Comparison of ENCODE assay signal across 23 cellular contexts in genomic region chr2:104638795-104639194, GRCh38.
DNase-seq lines count a peak whose midpoint lies in the region; ATAC-seq and TF ChIP-seq lines count a peak whose summit lies in the region.
"Had no signal": no experiment of that assay in that cellular context is flagged by ENCODE, and none has a peak within 500 bp of the region (broad histone marks: within the 10 kb centered on the region; RNA-seq: fewer than 3 reads in every experiment).

No MANE protein-coding gene starts in this region.

- H3K36me3 ChIP-seq in GM23338 (ENCODE audit: insufficient read depth) (no peaks in the 10 kb centered on the region), neuron (ENCODE audit: insufficient read depth, low read length) (no peaks in the 10 kb centered on the region), esophagus squamous epithelium (no peaks in the 10 kb centered on the region), SJCRH30 (no peaks in the 10 kb centered on the region)

- no peak for TF ChIP-seq POLR2A in esophagus squamous epithelium (IDR thresholded peaks at IDR 0.05)

- H3K9me2 ChIP-seq in GM23338 (ENCODE audit: insufficient read depth) = no peaks in the 10 kb centered on the region

- ATAC-seq in GM23338 = no peak
- ATAC-seq in SK-N-SH treated with all-trans-retinoic acid at 6 μM for 48 hours = no peak; the same call in 2 of the 3 replicates
- no peak for ATAC-seq in GM21529 (IDR thresholded peaks at IDR 0.05; ENCODE audit: unreplicated experiment)
- ATAC-seq: GM12878, HepG2 had no signal

- intact Hi-C loops in esophagus squamous epithelium (cut with DNase I) = no loop called here

- H3K4me1 ChIP-seq in GM23338 (ENCODE audit: insufficient read depth) (no peaks in the 10 kb centered on the region), neuron (ENCODE audit: insufficient read depth, low read length) (peaks cover 16% of the 10 kb centered on the region), esophagus squamous epithelium (no peaks in the 10 kb centered on the region), SJCRH30 (no peaks in the 10 kb centered on the region)

- no peaks in the 10 kb centered on the region for H3K36me3 Mint-ChIP-seq in GM23338 (ENCODE audit: low read depth)
- H3K36me3 Mint-ChIP-seq: CD4-positive, CD25-positive, alpha-beta regulatory T cell; CD8-positive, alpha-beta memory T cell; IgD-negative memory B cell had no signal

- H3K27me3 ChIP-seq in GM23338 (ENCODE audit: insufficient read depth) (no peaks in the 10 kb centered on the region), neuron (ENCODE audit: insufficient read depth, low read length) (no peaks in the 10 kb centered on the region), esophagus squamous epithelium (no peaks in the 10 kb centered on the region), SJCRH30 (no peaks in the 10 kb centered on the region; the same call in 1 of the 2 replicates)

- H3K4me3 ChIP-seq in GM23338 (no peak overlapping the region), neuron (ENCODE audit: low read length) (no peak overlapping the region), esophagus squamous epithelium (no peak overlapping the region), SJCRH30 (no peak overlapping the region)
- H3K4me3 ChIP-seq: GM12878, GM23248 had no signal

- H3K4me1 Mint-ChIP-seq in GM23338 = peaks cover 7% of the 10 kb centered on the region; the same call in 2 of the 3 replicates
- H3K4me1 Mint-ChIP-seq: B cell; CD4-positive, CD25-positive, alpha-beta regulatory T cell; CD8-positive, alpha-beta memory T cell; IgD-negative memory B cell had no signal

- no peaks in the 10 kb centered on the region for H3F3A ChIP-seq in GM23338 (replicated peaks; ENCODE audit: low read depth)

- no peaks in the 10 kb centered on the region for H3K9me3 Mint-ChIP-seq in GM23338

- no peak overlapping the region for H3K27ac ChIP-seq in GM23338 (ENCODE audit: low read depth)
- no peak overlapping the region for H3K27ac ChIP-seq in esophagus squamous epithelium
- no peak overlapping the region for H3K27ac ChIP-seq in SJCRH30
- H3K27ac ChIP-seq: GM23248 had no signal

- no peak overlapping the region for H3K4me3 Mint-ChIP-seq in GM23338
- H3K4me3 Mint-ChIP-seq: B cell; CD4-positive, CD25-positive, alpha-beta regulatory T cell; CD8-positive, alpha-beta memory T cell; HFFc6; IgD-negative memory B cell had no signal

- H3K9me3 ChIP-seq in neuron (ENCODE audit: low read length) (no peaks in the 10 kb centered on the region), esophagus squamous epithelium (no peaks in the 10 kb centered on the region), SJCRH30 (replicated peaks) (no peaks in the 10 kb centered on the region)

- no peaks in the 10 kb centered on the region for H3K79me2 ChIP-seq in GM23338 (replicated peaks; ENCODE audit: insufficient read depth)

- TF ChIP-seq CTCF in GM23338 (conservative IDR thresholded peaks at IDR 0.05; ENCODE audit: low read depth in 2 of 2) = no peak
- no peak for TF ChIP-seq CTCF in esophagus squamous epithelium (IDR thresholded peaks at IDR 0.05)

- DNase-seq in GM23338 (ENCODE audit: low spot score) (no peak), left kidney (ENCODE audit: low read depth, low spot score) (peak; percentile 89), esophagus squamous epithelium (lab: John Stamatoyannopoulos, UW) (no peak), SJCRH30 (no peak), retina (no peak)
- DNase-seq: 8988T; C1 segment of cervical spinal cord; CD4-positive, CD25-positive, alpha-beta regulatory T cell; CD8-positive, alpha-beta memory T cell; DMS 273 treated with DMSO at 0.1 percent for 48 hours; DMS53; DND-41; EL; GM23248; HCEC 1CT; HFFc6 had no signal

- no peak overlapping the region for H3K27ac Mint-ChIP-seq in GM23338
- H3K27ac Mint-ChIP-seq: B cell; CD4-positive, CD25-positive, alpha-beta regulatory T cell; CD8-positive, alpha-beta memory T cell; HFFc6; IgD-negative memory B cell had no signal

- no peak overlapping the region for H3K4me2 ChIP-seq in GM23338

- H4K20me1 ChIP-seq in GM23338 (replicated peaks; ENCODE audit: insufficient read depth) = no peaks in the 10 kb centered on the region

- peaks cover 2% of the 10 kb centered on the region for H3K27me3 Mint-ChIP-seq in GM23338 (ENCODE audit: insufficient read depth, low read depth, poor library complexity)
- H3K27me3 Mint-ChIP-seq: CD4-positive, CD25-positive, alpha-beta regulatory T cell; IgD-negative memory B cell had no signal

- WGBS in esophagus squamous epithelium, 2 donors = 67 to 69% methylated on average over 7 of the region's 7 CpGs

- peak overlapping the region; percentile 56 for H2AFZ ChIP-seq in GM23338
- peak overlapping the region; percentile 33 for H2AFZ ChIP-seq in neuron (ENCODE audit: low read depth, low read length)
- H2AFZ ChIP-seq: GM23248 had no signal

TF ChIP-seq in GM23338, 12 proteins besides CTCF, POLR2A, EP300 and RAD21 (continues in another document):
- TF ChIP-seq, protein P1, sequence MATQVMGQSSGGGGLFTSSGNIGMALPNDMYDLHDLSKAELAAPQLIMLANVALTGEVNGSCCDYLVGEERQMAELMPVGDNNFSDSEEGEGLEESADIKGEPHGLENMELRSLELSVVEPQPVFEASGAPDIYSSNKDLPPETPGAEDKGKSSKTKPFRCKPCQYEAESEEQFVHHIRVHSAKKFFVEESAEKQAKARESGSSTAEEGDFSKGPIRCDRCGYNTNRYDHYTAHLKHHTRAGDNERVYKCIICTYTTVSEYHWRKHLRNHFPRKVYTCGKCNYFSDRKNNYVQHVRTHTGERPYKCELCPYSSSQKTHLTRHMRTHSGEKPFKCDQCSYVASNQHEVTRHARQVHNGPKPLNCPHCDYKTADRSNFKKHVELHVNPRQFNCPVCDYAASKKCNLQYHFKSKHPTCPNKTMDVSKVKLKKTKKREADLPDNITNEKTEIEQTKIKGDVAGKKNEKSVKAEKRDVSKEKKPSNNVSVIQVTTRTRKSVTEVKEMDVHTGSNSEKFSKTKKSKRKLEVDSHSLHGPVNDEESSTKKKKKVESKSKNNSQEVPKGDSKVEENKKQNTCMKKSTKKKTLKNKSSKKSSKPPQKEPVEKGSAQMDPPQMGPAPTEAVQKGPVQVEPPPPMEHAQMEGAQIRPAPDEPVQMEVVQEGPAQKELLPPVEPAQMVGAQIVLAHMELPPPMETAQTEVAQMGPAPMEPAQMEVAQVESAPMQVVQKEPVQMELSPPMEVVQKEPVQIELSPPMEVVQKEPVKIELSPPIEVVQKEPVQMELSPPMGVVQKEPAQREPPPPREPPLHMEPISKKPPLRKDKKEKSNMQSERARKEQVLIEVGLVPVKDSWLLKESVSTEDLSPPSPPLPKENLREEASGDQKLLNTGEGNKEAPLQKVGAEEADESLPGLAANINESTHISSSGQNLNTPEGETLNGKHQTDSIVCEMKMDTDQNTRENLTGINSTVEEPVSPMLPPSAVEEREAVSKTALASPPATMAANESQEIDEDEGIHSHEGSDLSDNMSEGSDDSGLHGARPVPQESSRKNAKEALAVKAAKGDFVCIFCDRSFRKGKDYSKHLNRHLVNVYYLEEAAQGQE (IDR thresholded peaks at IDR 0.05; ENCODE audit: unreplicated experiment) = no peak
- no peak for TF ChIP-seq ZNF114 (CRISPR knock-in tag; IDR thresholded peaks at IDR 0.05)
- TF ChIP-seq ETS1 (IDR thresholded peaks at IDR 0.05) = no peak
- TF ChIP-seq ZNF331 (CRISPR knock-in tag; IDR thresholded peaks at IDR 0.05; ENCODE audit: low read depth) = no peak

TF ChIP-seq in SK-N-SH treated with all-trans-retinoic acid at 6 μM for 48 hours, 23 proteins besides CTCF, POLR2A, EP300 and RAD21:
- TF ChIP-seq PATZ1 (CRISPR knock-in tag; IDR thresholded peaks at IDR 0.05; ENCODE audit: borderline replicate concordance) (no peak), TCF4 (CRISPR knock-in tag; IDR thresholded peaks at IDR 0.05; ENCODE audit: borderline replicate concordance) (peak; percentile 37)
